25 cellular contexts compared by ENCODE assay signal in genomic region chr4:46266106-46266505, GRCh38.
"Had no signal": no experiment of that assay in that cellular context is flagged by ENCODE, and none has a peak within 500 bp of the region (broad histone marks: within the 10 kb centered on the region; RNA-seq: fewer than 3 reads in every experiment).

No MANE protein-coding gene starts in this region.

- H3K4me3 ChIP-seq: K562, SJCRH30 had no signal

- ATAC-seq: K562, Panc1, PC-3, Right ventricle myocardium inferior, SK-N-SH treated with all-trans-retinoic acid at 6 μM for 48 hours had no signal

- H3K27ac ChIP-seq: HL-60, SJCRH30 had no signal

- DNase-seq: MV-4-11, NCI-H1048, NCI-H1105, NCI-H1417, NCI-H1436 treated with DMSO at 0.1 percent for 48 hours, NCI-H1694, NCI-H187 treated with DMSO at 0.1 percent for 48 hours, NCI-H2029 treated with DMSO at 0.1 percent for 48 hours, NCI-H2107, NCI-H2227 treated with DMSO at 0.1 percent for 48 hours, NCI-H446, NCI-H510A, NCI-H524 treated with DMSO at 0.1 percent for 48 hours, NCI-H69, NCI-H774, PC-3, SHP77 treated with DMSO at 0.1 percent for 48 hours, SJCRH30 had no signal

- H3K27me3 ChIP-seq: SJCRH30 had no signal

- H3K4me3 Mint-ChIP-seq: IgD-negative memory B cell had no signal

- H3K4me1 Mint-ChIP-seq: IgD-negative memory B cell had no signal

- H3K27me3 Mint-ChIP-seq: IgD-negative memory B cell had no signal

- H3K36me3 ChIP-seq: SJCRH30 had no signal

- H3K27ac Mint-ChIP-seq: IgD-negative memory B cell had no signal

- H3K9me3 ChIP-seq: SJCRH30 had no signal

- H3K36me3 Mint-ChIP-seq: IgD-negative memory B cell had no signal

- FAIRE-seq: HTR-8/SVneo, K562 had no signal
